10 cellular contexts compared by ENCODE assay signal in the genomic region with DNA sequence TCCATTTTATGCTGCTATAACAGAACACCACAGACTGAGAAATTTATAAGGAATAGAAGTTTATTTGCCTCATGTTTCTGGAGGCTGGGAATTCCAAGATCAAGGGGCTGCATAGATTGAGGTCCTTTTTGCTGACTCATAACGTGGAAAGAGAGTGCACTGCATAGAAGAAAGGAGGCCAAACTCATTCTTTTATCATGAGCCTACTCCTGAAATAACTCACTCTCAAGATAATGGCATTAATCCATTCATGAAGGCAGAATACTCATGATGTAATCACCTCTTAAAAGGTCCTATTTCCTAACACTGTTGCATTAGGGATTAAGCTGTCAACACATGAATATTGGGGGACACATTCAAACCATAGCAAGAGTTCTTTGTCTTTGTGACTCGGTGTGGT.
DNase-seq lines count a peak whose midpoint lies in the region; ATAC-seq, FAIRE-seq and TF ChIP-seq lines count a peak whose summit lies in the region.
"Had no signal": no experiment of that assay in that cellular context is flagged by ENCODE, and none has a peak within 500 bp of the region (broad histone marks: within the 10 kb centered on the region; RNA-seq: fewer than 3 reads in every experiment).

No MANE protein-coding gene starts in this region.

- POLR2A ChIA-PET in WTC11 (lab: Charles Lee), result no interaction called here

- H3K4me1 ChIP-seq in heart left ventricle (peaks cover 0 to 16% (median 7%) of the 10 kb centered on the region in 12 donors), spleen (peaks cover 0 to 6% (median 5%) of the 10 kb centered on the region in 6 donors)

- H3K27ac ChIP-seq in heart left ventricle (no peak overlapping the region), spleen (no peak overlapping the region)

- H3K36me3 Mint-ChIP-seq in WTC11, result peaks cover 29% of the 10 kb centered on the region

- ATAC-seq in Right ventricle myocardium inferior, result peak; percentile 79
- ATAC-seq in WTC11, result no peak
- ATAC-seq in heart left ventricle, result peak; percentile 76 to 85 (median 82)

- H3K9me3 ChIP-seq in heart left ventricle, result no peaks in the 10 kb centered on the region
- H3K9me3 ChIP-seq in spleen, result peaks cover 0 to 19% (median 12%) of the 10 kb centered on the region in 8 donors

- H3K9me3 Mint-ChIP-seq in WTC11, result peaks cover 28% of the 10 kb centered on the region

- TF ChIP-seq CTCF in WTC11 (IDR thresholded peaks at IDR 0.05), result no peak
- no peak for TF ChIP-seq CTCF in heart left ventricle (IDR thresholded peaks at IDR 0.05)
- TF ChIP-seq CTCF in spleen (IDR thresholded peaks at IDR 0.05 in 8 of 11, conservative IDR thresholded peaks at IDR 0.05 in 3 of 11), result no peak

- TF ChIP-seq POLR2A in heart left ventricle (IDR thresholded peaks at IDR 0.05), result no peak
- no peak for TF ChIP-seq POLR2A in spleen (IDR thresholded peaks at IDR 0.05)

- H3K4me3 Mint-ChIP-seq in WTC11, result no peak overlapping the region

- H3K27me3 ChIP-seq in heart left ventricle (no peaks in the 10 kb centered on the region), spleen (replicated peaks in 1 of 7) (no peaks in the 10 kb centered on the region)

- H3K36me3 ChIP-seq in heart left ventricle (no peaks in the 10 kb centered on the region), spleen (no peaks in the 10 kb centered on the region)

- H3K4me3 ChIP-seq in heart left ventricle (no peak overlapping the region), spleen (no peak overlapping the region)

- CTCF ChIA-PET in WTC11 (lab: Charles Lee), result no interaction called here

- FAIRE-seq in urothelium cell line (lab: Jason Lieb, UNC), result peak; percentile 23

- WGBS in heart left ventricle, 4 donors, result 25 to 46% (median 41%) methylated on average over 2 of the region's 2 CpGs
- WGBS in spleen, 5 donors, result 64 to 81% (median 73%) methylated on average over 2 of the region's 2 CpGs

- intact Hi-C loops in Right ventricle myocardium inferior (cut with DNase I) (no loop called here), cardiac septum (cut with DNase I) (no loop called here), heart left ventricle (cut with DNase I) (no loop called here), spleen (cut with DNase I; ENCODE audit: low total_unique reads) (no loop called here)

- peak overlapping the region; percentile 86 for H3K27ac Mint-ChIP-seq in WTC11

- peaks cover 17% of the 10 kb centered on the region for H3K4me1 Mint-ChIP-seq in WTC11

- no peaks in the 10 kb centered on the region; the same call in 1 of the 2 replicates for H3K27me3 Mint-ChIP-seq in WTC11 (ENCODE audit: low read depth)

- no peak for DNase-seq in Right ventricle myocardium inferior (ENCODE audit: missing footprints)
- DNase-seq in cardiac septum (ENCODE audit: low spot score), result no peak
- DNase-seq in WTC11 (ENCODE audit: low spot score), result no peak
- DNase-seq in heart left ventricle, result no peak
- DNase-seq in urothelium cell line (ENCODE audit: low spot score), result peak; percentile 42
- DNase-seq in NCI-H2081 (lab: John Stamatoyannopoulos, UW), result no peak
- no peak for DNase-seq in spleen
- no peak for DNase-seq in OCI-M2 (lab: John Stamatoyannopoulos, UW; ENCODE audit: unreplicated experiment)
- DNase-seq: activated gamma-delta T cell, MM.1S had no signal

TF ChIP-seq in WTC11, 78 proteins besides CTCF, POLR2A, EP300 and RAD21 (continues in another document):
- TF ChIP-seq, protein P1, sequence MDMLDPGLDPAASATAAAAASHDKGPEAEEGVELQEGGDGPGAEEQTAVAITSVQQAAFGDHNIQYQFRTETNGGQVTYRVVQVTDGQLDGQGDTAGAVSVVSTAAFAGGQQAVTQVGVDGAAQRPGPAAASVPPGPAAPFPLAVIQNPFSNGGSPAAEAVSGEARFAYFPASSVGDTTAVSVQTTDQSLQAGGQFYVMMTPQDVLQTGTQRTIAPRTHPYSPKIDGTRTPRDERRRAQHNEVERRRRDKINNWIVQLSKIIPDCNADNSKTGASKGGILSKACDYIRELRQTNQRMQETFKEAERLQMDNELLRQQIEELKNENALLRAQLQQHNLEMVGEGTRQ (CRISPR knock-in tag; IDR thresholded peaks at IDR 0.05), result no peak
- TF ChIP-seq, protein P2, sequence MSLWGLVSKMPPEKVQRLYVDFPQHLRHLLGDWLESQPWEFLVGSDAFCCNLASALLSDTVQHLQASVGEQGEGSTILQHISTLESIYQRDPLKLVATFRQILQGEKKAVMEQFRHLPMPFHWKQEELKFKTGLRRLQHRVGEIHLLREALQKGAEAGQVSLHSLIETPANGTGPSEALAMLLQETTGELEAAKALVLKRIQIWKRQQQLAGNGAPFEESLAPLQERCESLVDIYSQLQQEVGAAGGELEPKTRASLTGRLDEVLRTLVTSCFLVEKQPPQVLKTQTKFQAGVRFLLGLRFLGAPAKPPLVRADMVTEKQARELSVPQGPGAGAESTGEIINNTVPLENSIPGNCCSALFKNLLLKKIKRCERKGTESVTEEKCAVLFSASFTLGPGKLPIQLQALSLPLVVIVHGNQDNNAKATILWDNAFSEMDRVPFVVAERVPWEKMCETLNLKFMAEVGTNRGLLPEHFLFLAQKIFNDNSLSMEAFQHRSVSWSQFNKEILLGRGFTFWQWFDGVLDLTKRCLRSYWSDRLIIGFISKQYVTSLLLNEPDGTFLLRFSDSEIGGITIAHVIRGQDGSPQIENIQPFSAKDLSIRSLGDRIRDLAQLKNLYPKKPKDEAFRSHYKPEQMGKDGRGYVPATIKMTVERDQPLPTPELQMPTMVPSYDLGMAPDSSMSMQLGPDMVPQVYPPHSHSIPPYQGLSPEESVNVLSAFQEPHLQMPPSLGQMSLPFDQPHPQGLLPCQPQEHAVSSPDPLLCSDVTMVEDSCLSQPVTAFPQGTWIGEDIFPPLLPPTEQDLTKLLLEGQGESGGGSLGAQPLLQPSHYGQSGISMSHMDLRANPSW (CRISPR knock-in tag; conservative IDR thresholded peaks at IDR 0.05; ENCODE audit: low read depth), result no peak
- TF ChIP-seq NR1H2 (CRISPR knock-in tag; IDR thresholded peaks at IDR 0.05) (no peak), ZNF219 (CRISPR knock-in tag; IDR thresholded peaks at IDR 0.05; ENCODE audit: borderline replicate concordance) (no peak), FOXP1 (CRISPR knock-in tag; IDR thresholded peaks at IDR 0.05; ENCODE audit: borderline replicate concordance) (no peak), ESRRA (CRISPR knock-in tag; IDR thresholded peaks at IDR 0.05; ENCODE audit: borderline replicate concordance) (no peak), ZNF232 (CRISPR knock-in tag; IDR thresholded peaks at IDR 0.05) (no peak), MXD4 (CRISPR knock-in tag; IDR thresholded peaks at IDR 0.05; ENCODE audit: borderline replicate concordance) (no peak), SP1 (CRISPR knock-in tag; conservative IDR thresholded peaks at IDR 0.05) (no peak), ZBTB21 (CRISPR knock-in tag; IDR thresholded peaks at IDR 0.05; ENCODE audit: borderline replicate concordance) (no peak)
- TF ChIP-seq, protein P3, sequence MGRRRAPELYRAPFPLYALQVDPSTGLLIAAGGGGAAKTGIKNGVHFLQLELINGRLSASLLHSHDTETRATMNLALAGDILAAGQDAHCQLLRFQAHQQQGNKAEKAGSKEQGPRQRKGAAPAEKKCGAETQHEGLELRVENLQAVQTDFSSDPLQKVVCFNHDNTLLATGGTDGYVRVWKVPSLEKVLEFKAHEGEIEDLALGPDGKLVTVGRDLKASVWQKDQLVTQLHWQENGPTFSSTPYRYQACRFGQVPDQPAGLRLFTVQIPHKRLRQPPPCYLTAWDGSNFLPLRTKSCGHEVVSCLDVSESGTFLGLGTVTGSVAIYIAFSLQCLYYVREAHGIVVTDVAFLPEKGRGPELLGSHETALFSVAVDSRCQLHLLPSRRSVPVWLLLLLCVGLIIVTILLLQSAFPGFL (CRISPR knock-in tag; IDR thresholded peaks at IDR 0.05; ENCODE audit: borderline replicate concordance), result no peak
- TF ChIP-seq, protein P4, sequence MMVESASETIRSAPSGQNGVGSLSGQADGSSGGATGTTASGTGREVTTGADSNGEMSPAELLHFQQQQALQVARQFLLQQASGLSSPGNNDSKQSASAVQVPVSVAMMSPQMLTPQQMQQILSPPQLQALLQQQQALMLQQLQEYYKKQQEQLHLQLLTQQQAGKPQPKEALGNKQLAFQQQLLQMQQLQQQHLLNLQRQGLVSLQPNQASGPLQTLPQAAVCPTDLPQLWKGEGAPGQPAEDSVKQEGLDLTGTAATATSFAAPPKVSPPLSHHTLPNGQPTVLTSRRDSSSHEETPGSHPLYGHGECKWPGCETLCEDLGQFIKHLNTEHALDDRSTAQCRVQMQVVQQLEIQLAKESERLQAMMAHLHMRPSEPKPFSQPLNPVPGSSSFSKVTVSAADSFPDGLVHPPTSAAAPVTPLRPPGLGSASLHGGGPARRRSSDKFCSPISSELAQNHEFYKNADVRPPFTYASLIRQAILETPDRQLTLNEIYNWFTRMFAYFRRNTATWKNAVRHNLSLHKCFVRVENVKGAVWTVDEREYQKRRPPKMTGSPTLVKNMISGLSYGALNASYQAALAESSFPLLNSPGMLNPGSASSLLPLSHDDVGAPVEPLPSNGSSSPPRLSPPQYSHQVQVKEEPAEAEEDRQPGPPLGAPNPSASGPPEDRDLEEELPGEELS (CRISPR knock-in tag; IDR thresholded peaks at IDR 0.05), result no peak
- TF ChIP-seq, protein P5, sequence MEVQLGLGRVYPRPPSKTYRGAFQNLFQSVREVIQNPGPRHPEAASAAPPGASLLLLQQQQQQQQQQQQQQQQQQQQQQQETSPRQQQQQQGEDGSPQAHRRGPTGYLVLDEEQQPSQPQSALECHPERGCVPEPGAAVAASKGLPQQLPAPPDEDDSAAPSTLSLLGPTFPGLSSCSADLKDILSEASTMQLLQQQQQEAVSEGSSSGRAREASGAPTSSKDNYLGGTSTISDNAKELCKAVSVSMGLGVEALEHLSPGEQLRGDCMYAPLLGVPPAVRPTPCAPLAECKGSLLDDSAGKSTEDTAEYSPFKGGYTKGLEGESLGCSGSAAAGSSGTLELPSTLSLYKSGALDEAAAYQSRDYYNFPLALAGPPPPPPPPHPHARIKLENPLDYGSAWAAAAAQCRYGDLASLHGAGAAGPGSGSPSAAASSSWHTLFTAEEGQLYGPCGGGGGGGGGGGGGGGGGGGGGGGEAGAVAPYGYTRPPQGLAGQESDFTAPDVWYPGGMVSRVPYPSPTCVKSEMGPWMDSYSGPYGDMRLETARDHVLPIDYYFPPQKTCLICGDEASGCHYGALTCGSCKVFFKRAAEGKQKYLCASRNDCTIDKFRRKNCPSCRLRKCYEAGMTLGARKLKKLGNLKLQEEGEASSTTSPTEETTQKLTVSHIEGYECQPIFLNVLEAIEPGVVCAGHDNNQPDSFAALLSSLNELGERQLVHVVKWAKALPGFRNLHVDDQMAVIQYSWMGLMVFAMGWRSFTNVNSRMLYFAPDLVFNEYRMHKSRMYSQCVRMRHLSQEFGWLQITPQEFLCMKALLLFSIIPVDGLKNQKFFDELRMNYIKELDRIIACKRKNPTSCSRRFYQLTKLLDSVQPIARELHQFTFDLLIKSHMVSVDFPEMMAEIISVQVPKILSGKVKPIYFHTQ (CRISPR knock-in tag; IDR thresholded peaks at IDR 0.05), result no peak
